Comparison of ENCODE assay signal across 23 cellular contexts in the genomic region with DNA sequence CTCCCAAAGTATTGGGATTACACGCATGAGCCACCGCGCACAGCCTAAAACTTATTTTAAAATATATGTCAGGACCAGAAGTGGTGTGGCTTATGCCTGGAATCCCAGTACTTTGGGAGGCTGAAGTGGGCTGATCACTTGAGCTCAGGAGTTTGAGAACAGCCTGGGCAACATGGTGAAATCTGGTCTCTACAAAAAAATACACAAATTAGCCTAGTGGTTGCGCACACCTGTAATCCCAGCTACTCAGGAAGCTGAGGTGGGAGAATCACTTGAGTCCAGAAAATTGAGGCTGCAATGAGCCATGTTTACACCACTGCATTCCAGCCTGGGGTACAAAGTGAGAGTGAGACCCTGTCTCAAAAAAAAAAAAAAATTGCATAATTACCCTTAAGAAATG. TPM values are rescaled to one million over a fixed set of nuclear protein-coding genes. Genes with fewer than 3 reads are reported as not detected.
A peak's percentile ranks its signal among the peaks of the same experiment; 100 is the strongest.
DNase-seq lines count a peak whose midpoint lies in the region; ATAC-seq, FAIRE-seq and TF ChIP-seq lines count a peak whose summit lies in the region.
"Had no signal": no experiment of that assay in that cellular context is flagged by ENCODE, and none has a peak within 500 bp of the region (broad histone marks: within the 10 kb centered on the region; RNA-seq: fewer than 3 reads in every experiment).

No MANE protein-coding gene starts in this region.

- no peak overlapping the region for H3K4me3 Mint-ChIP-seq in mesothelial cell of epicardium
- H3K4me3 Mint-ChIP-seq: CD8-positive, alpha-beta memory T cell; naive thymus-derived CD4-positive, alpha-beta T cell; stimulated activated memory B cell treated with anti-CD40 and anti-IgM and Interleukin-4, amounts not matched to agents 10 μg/mL and 1 μg/mL and 100 μg/mL, for 72 hours; type B pancreatic cell had no signal

- H4K20me1 ChIP-seq in osteoblast (ENCODE audit: insufficient read depth, low read length): no peaks in the 10 kb centered on the region

- H3K9me3 Mint-ChIP-seq in mesothelial cell of epicardium: peaks cover 5% of the 10 kb centered on the region
- H3K9me3 Mint-ChIP-seq: CD8-positive, alpha-beta memory T cell; naive thymus-derived CD4-positive, alpha-beta T cell; stimulated activated memory B cell treated with anti-CD40 and anti-IgM and Interleukin-4, amounts not matched to agents 10 μg/mL and 1 μg/mL and 100 μg/mL, for 72 hours; type B pancreatic cell had no signal

- no peak overlapping the region for H3K27ac ChIP-seq in osteoblast (ENCODE audit: low read depth, low read length)
- H3K27ac ChIP-seq: body of pancreas, dorsolateral prefrontal cortex, HL-60 had no signal

- peak; percentile 12 for TF ChIP-seq CTCF in NB4 (IDR thresholded peaks at IDR 0.05; ENCODE audit: low read depth, low read length)
- peak; percentile 16 for TF ChIP-seq CTCF in bronchial epithelial cell (IDR thresholded peaks at IDR 0.05; ENCODE audit: insufficient read depth, low read length, severe bottlenecking)
- TF ChIP-seq CTCF in osteoblast (IDR thresholded peaks at IDR 0.05; ENCODE audit: extremely low read depth, low read depth, low read length): peak; percentile 43
- TF ChIP-seq CTCF in mesothelial cell of epicardium (IDR thresholded peaks at IDR 0.05; ENCODE audit: unreplicated experiment): no peak

- TF ChIP-seq POLR2A in NB4 (IDR thresholded peaks at IDR 0.05; ENCODE audit: extremely low read depth, insufficient read length): no peak

- H3K36me3 ChIP-seq in bronchial epithelial cell (ENCODE audit: control insufficient read depth, insufficient read depth, low read length) (no peaks in the 10 kb centered on the region), osteoblast (ENCODE audit: insufficient read depth, low read length) (no peaks in the 10 kb centered on the region)

- no peak overlapping the region for H2AFZ ChIP-seq in osteoblast (ENCODE audit: low read length)

- no peak overlapping the region for H3K4me3 ChIP-seq in NB4 (ENCODE audit: low read depth, low read length)
- H3K4me3 ChIP-seq in bronchial epithelial cell (ENCODE audit: low read depth, low read length): no peak overlapping the region
- H3K4me3 ChIP-seq in osteoblast (ENCODE audit: insufficient read depth, low read length): no peak overlapping the region
- H3K4me3 ChIP-seq: body of pancreas, dorsolateral prefrontal cortex had no signal

- DNase-seq in NCI-H748 (lab: John Stamatoyannopoulos, UW; ENCODE audit: unreplicated experiment) (peak; percentile 16), NCI-H748 treated with DMSO at 0.1 percent for 48 hours (lab: John Stamatoyannopoulos, UW) (no peak), NB4 (ENCODE audit: low read depth) (no peak), bronchial epithelial cell (ENCODE audit: low read depth) (no peak), osteoblast (ENCODE audit: insufficient read length, low spot score, missing footprints) (no peak), mesothelial cell of epicardium (ENCODE audit: low spot score in 2 of 2, unreplicated experiment in 2 of 2) (no peak), NCI-H774 (lab: John Stamatoyannopoulos, UW) (no peak)
- DNase-seq: activated gamma-delta T cell treated with Interleukin-2 at 50 U/mL for 16 hours; body of pancreas; CD8-positive, alpha-beta memory T cell; dorsolateral prefrontal cortex; Karpas-422; naive thymus-derived CD4-positive, alpha-beta T cell; NCI-H187; SW 1271 had no signal

- H3K9me3 ChIP-seq in osteoblast (ENCODE audit: low read depth, low read length): no peaks in the 10 kb centered on the region
- H3K9me3 ChIP-seq: body of pancreas had no signal

- no peak for FAIRE-seq in bronchial epithelial cell (lab: Jason Lieb, UNC)

- peaks cover 21% of the 10 kb centered on the region for H3K4me1 ChIP-seq in osteoblast (ENCODE audit: insufficient read depth, low read length)
- H3K4me1 ChIP-seq: body of pancreas had no signal

- H3K36me3 Mint-ChIP-seq in mesothelial cell of epicardium: no peaks in the 10 kb centered on the region
- H3K36me3 Mint-ChIP-seq: CD8-positive, alpha-beta memory T cell; naive thymus-derived CD4-positive, alpha-beta T cell; stimulated activated memory B cell treated with anti-CD40 and anti-IgM and Interleukin-4, amounts not matched to agents 10 μg/mL and 1 μg/mL and 100 μg/mL, for 72 hours; type B pancreatic cell had no signal

- H3K27me3 Mint-ChIP-seq in mesothelial cell of epicardium (ENCODE audit: low read depth): no peaks in the 10 kb centered on the region
- H3K27me3 Mint-ChIP-seq: CD8-positive, alpha-beta memory T cell; naive thymus-derived CD4-positive, alpha-beta T cell; progenitor cell of endocrine pancreas; stimulated activated memory B cell treated with anti-CD40 and anti-IgM and Interleukin-4, amounts not matched to agents 10 μg/mL and 1 μg/mL and 100 μg/mL, for 72 hours; type B pancreatic cell had no signal

- no peak overlapping the region for H3K4me2 ChIP-seq in osteoblast (ENCODE audit: insufficient read depth, low read length)

- H3K4me1 Mint-ChIP-seq in mesothelial cell of epicardium: peaks cover 11% of the 10 kb centered on the region

- no peak overlapping the region for H3K27ac Mint-ChIP-seq in mesothelial cell of epicardium
- H3K27ac Mint-ChIP-seq: naive thymus-derived CD4-positive, alpha-beta T cell; progenitor cell of endocrine pancreas; stimulated activated memory B cell treated with anti-CD40 and anti-IgM and Interleukin-4, amounts not matched to agents 10 μg/mL and 1 μg/mL and 100 μg/mL, for 72 hours; type B pancreatic cell had no signal

- H3K79me2 ChIP-seq in osteoblast (ENCODE audit: insufficient read depth, low read length): no peaks in the 10 kb centered on the region

- no peak for ATAC-seq in HG03439 (IDR thresholded peaks at IDR 0.05; ENCODE audit: unreplicated experiment)
- ATAC-seq: body of pancreas; naive thymus-derived CD4-positive, alpha-beta T cell; Panc1; stimulated activated memory B cell treated with anti-CD40 and anti-IgM and Interleukin-4, amounts not matched to agents 10 μg/mL and 1 μg/mL and 100 μg/mL, for 72 hours had no signal

- H3K27me3 ChIP-seq in bronchial epithelial cell (ENCODE audit: control insufficient read depth, insufficient read depth, low read length) (no peaks in the 10 kb centered on the region), osteoblast (ENCODE audit: insufficient read depth, low read length) (no peaks in the 10 kb centered on the region)
- H3K27me3 ChIP-seq: body of pancreas, dorsolateral prefrontal cortex had no signal

RNA-seq across cellular contexts. Expression of gene PXT1, which starts 13.7 kb away (rescaled TPM):
- total RNA-seq in bronchial epithelial cell (not detected in 2 replicates), osteoblast (under 0.01 TPM in 1 of 2 replicates, not detected in the other), mesothelial cell of epicardium (0.11 TPM in 1 of 3 replicates, not detected in the others)
- total RNA-seq: A172, body of pancreas, lower leg skin, progenitor cell of endocrine pancreas had no signal

RNA-seq across cellular contexts. Expression of gene KCTD20, which starts 13.9 kb away (rescaled TPM):
- total RNA-seq in bronchial epithelial cell (26.6 and 31.1 TPM in 2 replicates), osteoblast (182 and 210 TPM in 2 replicates), mesothelial cell of epicardium (38.2 to 44.0 TPM (median 39.9 TPM) in 3 replicates)

RNA-seq across cellular contexts. Expression of gene ETV7, which starts 41.4 kb away (rescaled TPM):
- 0.13 TPM in 1 of 2 replicates, not detected in the other for total RNA-seq in bronchial epithelial cell
- 3.3 and 3.5 TPM in 2 replicates for total RNA-seq in osteoblast
- 0.38 to 0.47 TPM (median 0.45 TPM) in 3 replicates for total RNA-seq in mesothelial cell of epicardium
- total RNA-seq: A172, progenitor cell of endocrine pancreas had no signal
